ENCODE assay signal across 1 cellular context in the genomic region with DNA sequence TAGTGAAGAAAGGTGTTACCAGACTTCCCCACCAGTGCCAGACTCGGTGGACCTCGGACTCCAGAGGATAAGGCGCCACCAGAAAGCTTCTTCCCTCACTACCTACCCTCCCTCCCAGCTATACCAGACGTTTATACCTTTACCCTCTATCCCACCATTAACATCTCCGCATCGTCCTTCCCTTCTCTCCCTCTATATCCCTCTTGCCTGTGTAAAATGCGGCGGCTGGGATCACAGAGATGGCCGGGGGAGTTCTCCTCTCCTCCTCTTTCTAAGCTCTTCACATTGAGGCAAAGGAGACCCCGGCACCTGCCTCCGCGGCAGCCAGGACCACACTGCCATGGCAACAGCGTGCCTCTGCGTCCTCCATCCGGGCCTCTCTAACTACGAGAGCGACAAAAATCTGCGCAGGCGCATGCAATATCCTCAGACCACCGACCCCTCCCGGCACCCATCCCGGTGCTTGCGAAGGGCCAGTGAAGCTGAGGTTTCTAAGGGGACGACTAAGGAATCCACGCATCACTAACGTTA.
TF ChIP-seq lines count a peak whose summit lies in the region.

A gene (minus strand): TSS at position 394 of the 531 bp plus-strand sequence. CDS start 2,547 bp downstream, outside the sequence.

TF ChIP-seq in H1, 55 proteins besides CTCF, POLR2A, EP300 and RAD21:
- peak; percentile 78 for TF ChIP-seq NRF1 (IDR thresholded peaks at IDR 0.05; ENCODE audit: low read depth, low read length)
- peak; percentile 59 for TF ChIP-seq TBP (IDR thresholded peaks at IDR 0.05; ENCODE audit: low read depth, low read length)
- no peak for TF ChIP-seq BRCA1 (IDR thresholded peaks at IDR 0.05; ENCODE audit: low read depth, low read length)
- peak; percentile 60; the same call in 1 of the 2 replicates for TF ChIP-seq TAF1 (IDR thresholded peaks at IDR 0.05; ENCODE audit: low read depth, low read length)
- peak; percentile 33 for TF ChIP-seq ASH2L (IDR thresholded peaks at IDR 0.05; ENCODE audit: low read length)
- no peak for TF ChIP-seq TAF7 (optimal IDR thresholded peaks at IDR 0.05; ENCODE audit: borderline replicate concordance, low read depth, low read length)
- peak; percentile 44; the same call in 1 of the 2 replicates for TF ChIP-seq YY1 (IDR thresholded peaks at IDR 0.05; ENCODE audit: low read depth, low read length)
- TF ChIP-seq, protein P1, sequence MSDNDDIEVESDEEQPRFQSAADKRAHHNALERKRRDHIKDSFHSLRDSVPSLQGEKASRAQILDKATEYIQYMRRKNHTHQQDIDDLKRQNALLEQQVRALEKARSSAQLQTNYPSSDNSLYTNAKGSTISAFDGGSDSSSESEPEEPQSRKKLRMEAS (IDR thresholded peaks at IDR 0.05): peak; percentile 72
- TF ChIP-seq ZNF274 (IDR thresholded peaks at IDR 0.05; ENCODE audit: borderline replicate concordance, extremely low read depth, low read length): no peak
- no peak for TF ChIP-seq EZH2 (IDR thresholded peaks at IDR 0.05; ENCODE audit: low read depth, low read length, severe bottlenecking)
- TF ChIP-seq SIN3A (conservative IDR thresholded peaks at IDR 0.05 in 1 of 2, IDR thresholded peaks at IDR 0.05 in 1 of 2; ENCODE audit: low read depth in 1 of 2, low read length in 2 of 2): peak in 1 of 2 experiments; percentile 83; a peak in 2 of 4 replicates
- TF ChIP-seq RBBP5 (IDR thresholded peaks at IDR 0.05; ENCODE audit: borderline replicate concordance, low read depth, low read length): no peak
- TF ChIP-seq POU5F1 (IDR thresholded peaks at IDR 0.05; ENCODE audit: low read depth, low read length): no peak
- TF ChIP-seq SAP30 (IDR thresholded peaks at IDR 0.05; ENCODE audit: insufficient read depth, insufficient replicate concordance, low read length): peak; percentile 35
- peak; percentile 32; the same call in 1 of the 2 replicates for TF ChIP-seq CREB1 (IDR thresholded peaks at IDR 0.05)
- no peak for TF ChIP-seq CTBP2 (IDR thresholded peaks at IDR 0.05; ENCODE audit: borderline replicate concordance, insufficient read depth, insufficient read length, low read length)
- no peak for TF ChIP-seq HDAC6 (IDR thresholded peaks at IDR 0.05; ENCODE audit: low read depth, low read length)
- TF ChIP-seq, protein P2, sequence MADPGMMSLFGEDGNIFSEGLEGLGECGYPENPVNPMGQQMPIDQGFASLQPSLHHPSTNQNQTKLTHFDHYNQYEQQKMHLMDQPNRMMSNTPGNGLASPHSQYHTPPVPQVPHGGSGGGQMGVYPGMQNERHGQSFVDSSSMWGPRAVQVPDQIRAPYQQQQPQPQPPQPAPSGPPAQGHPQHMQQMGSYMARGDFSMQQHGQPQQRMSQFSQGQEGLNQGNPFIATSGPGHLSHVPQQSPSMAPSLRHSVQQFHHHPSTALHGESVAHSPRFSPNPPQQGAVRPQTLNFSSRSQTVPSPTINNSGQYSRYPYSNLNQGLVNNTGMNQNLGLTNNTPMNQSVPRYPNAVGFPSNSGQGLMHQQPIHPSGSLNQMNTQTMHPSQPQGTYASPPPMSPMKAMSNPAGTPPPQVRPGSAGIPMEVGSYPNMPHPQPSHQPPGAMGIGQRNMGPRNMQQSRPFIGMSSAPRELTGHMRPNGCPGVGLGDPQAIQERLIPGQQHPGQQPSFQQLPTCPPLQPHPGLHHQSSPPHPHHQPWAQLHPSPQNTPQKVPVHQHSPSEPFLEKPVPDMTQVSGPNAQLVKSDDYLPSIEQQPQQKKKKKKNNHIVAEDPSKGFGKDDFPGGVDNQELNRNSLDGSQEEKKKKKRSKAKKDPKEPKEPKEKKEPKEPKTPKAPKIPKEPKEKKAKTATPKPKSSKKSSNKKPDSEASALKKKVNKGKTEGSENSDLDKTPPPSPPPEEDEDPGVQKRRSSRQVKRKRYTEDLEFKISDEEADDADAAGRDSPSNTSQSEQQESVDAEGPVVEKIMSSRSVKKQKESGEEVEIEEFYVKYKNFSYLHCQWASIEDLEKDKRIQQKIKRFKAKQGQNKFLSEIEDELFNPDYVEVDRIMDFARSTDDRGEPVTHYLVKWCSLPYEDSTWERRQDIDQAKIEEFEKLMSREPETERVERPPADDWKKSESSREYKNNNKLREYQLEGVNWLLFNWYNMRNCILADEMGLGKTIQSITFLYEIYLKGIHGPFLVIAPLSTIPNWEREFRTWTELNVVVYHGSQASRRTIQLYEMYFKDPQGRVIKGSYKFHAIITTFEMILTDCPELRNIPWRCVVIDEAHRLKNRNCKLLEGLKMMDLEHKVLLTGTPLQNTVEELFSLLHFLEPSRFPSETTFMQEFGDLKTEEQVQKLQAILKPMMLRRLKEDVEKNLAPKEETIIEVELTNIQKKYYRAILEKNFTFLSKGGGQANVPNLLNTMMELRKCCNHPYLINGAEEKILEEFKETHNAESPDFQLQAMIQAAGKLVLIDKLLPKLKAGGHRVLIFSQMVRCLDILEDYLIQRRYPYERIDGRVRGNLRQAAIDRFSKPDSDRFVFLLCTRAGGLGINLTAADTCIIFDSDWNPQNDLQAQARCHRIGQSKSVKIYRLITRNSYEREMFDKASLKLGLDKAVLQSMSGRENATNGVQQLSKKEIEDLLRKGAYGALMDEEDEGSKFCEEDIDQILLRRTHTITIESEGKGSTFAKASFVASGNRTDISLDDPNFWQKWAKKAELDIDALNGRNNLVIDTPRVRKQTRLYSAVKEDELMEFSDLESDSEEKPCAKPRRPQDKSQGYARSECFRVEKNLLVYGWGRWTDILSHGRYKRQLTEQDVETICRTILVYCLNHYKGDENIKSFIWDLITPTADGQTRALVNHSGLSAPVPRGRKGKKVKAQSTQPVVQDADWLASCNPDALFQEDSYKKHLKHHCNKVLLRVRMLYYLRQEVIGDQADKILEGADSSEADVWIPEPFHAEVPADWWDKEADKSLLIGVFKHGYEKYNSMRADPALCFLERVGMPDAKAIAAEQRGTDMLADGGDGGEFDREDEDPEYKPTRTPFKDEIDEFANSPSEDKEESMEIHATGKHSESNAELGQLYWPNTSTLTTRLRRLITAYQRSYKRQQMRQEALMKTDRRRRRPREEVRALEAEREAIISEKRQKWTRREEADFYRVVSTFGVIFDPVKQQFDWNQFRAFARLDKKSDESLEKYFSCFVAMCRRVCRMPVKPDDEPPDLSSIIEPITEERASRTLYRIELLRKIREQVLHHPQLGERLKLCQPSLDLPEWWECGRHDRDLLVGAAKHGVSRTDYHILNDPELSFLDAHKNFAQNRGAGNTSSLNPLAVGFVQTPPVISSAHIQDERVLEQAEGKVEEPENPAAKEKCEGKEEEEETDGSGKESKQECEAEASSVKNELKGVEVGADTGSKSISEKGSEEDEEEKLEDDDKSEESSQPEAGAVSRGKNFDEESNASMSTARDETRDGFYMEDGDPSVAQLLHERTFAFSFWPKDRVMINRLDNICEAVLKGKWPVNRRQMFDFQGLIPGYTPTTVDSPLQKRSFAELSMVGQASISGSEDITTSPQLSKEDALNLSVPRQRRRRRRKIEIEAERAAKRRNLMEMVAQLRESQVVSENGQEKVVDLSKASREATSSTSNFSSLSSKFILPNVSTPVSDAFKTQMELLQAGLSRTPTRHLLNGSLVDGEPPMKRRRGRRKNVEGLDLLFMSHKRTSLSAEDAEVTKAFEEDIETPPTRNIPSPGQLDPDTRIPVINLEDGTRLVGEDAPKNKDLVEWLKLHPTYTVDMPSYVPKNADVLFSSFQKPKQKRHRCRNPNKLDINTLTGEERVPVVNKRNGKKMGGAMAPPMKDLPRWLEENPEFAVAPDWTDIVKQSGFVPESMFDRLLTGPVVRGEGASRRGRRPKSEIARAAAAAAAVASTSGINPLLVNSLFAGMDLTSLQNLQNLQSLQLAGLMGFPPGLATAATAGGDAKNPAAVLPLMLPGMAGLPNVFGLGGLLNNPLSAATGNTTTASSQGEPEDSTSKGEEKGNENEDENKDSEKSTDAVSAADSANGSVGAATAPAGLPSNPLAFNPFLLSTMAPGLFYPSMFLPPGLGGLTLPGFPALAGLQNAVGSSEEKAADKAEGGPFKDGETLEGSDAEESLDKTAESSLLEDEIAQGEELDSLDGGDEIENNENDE (IDR thresholded peaks at IDR 0.05; ENCODE audit: insufficient replicate concordance, low read length): no peak
- TF ChIP-seq POLR2AphosphoS5 (IDR thresholded peaks at IDR 0.05; ENCODE audit: low read depth, low read length): no peak; the same call in 1 of the 2 replicates
